ENCODE assay signal across 1 cellular context in genomic region chr17:19911033-19911432, GRCh38.
TF ChIP-seq lines count a peak whose summit lies in the region.

No MANE protein-coding gene starts in this region.

TF ChIP-seq in GM23338, 12 proteins besides CTCF, POLR2A, EP300 and RAD21 (continued from another document):
- no peak for TF ChIP-seq NANOG (IDR thresholded peaks at IDR 0.05; ENCODE audit: borderline replicate concordance)
